25 cellular contexts compared by ENCODE assay signal in the genomic region with DNA sequence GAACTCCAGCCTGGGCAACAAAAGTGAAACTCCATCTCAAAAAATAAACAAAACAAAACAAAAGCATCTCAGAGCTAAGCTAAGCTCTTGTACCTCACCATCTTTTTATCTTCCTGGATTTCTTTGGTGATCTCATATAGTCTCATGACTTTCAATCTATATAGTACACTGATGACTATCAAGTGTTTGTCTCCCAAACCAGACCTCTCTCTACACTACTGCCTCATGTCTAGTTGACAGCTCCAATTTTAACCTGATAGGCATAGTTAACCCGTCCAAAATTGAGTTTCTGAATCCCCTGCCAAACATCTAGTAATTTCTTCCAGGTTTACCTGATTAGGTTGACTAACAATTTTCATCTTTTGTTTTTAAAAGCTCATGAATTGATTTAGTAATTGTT.
"Had no signal": no experiment of that assay in that cellular context is flagged by ENCODE, and none has a peak within 500 bp of the region (broad histone marks: within the 10 kb centered on the region; RNA-seq: fewer than 3 reads in every experiment).

No MANE protein-coding gene starts in this region.

- H3K27me3 ChIP-seq: brain microvascular endothelial cell, cardiac muscle cell, SJSA1 had no signal

- DNase-seq: activated CD4-positive, alpha-beta T cell treated with anti-CD3 and anti-CD28 coated beads for 48 hours; activated CD4-positive, alpha-beta T cell treated with anti-CD3 and anti-CD28 coated beads, Interleukin-2, amount 50 U/mL, for 48 hours; activated CD8-positive, alpha-beta memory T cell treated with anti-CD3 and anti-CD28 coated beads for 24 hours; activated gamma-delta T cell; activated naive CD4-positive, alpha-beta T cell treated with anti-CD3 and anti-CD28 coated beads for 36 hours; activated T-cell treated with anti-CD3 and anti-CD28 coated beads, Interleukin-2, amount 50 U/mL, for 4 hours; brain microvascular endothelial cell; Karpas-422; MM.1S; NCI-H1105; NCI-H146; NCI-H187 treated with DMSO at 0.1 percent for 48 hours; NCI-H2081 treated with DMSO at 0.1 percent for 48 hours; NCI-H2171 treated with DMSO at 0.1 percent for 48 hours; NCI-H226; NCI-H510A; NCI-H526 treated with DMSO at 0.1 percent for 48 hours; NCI-H82; PC-3; SHP77; T-helper 1 cell; WERI-Rb-1 had no signal

- H3K9me3 ChIP-seq: SJSA1 had no signal

- H3K4me3 Mint-ChIP-seq: activated naive CD4-positive, alpha-beta T cell treated with anti-CD3 and anti-CD28 coated beads for 36 hours; activated naive CD8-positive, alpha-beta T cell; activated T-cell treated with anti-CD3 and anti-CD28 coated beads, Interleukin-2, amount 50 U/mL, for 4 hours had no signal

- H3K4me1 ChIP-seq: SJSA1 had no signal

- H3K27ac Mint-ChIP-seq: activated naive CD4-positive, alpha-beta T cell treated with anti-CD3 and anti-CD28 coated beads for 36 hours; activated naive CD8-positive, alpha-beta T cell had no signal

- H3K9me3 Mint-ChIP-seq: activated naive CD4-positive, alpha-beta T cell treated with anti-CD3 and anti-CD28 coated beads for 36 hours; activated T-cell treated with anti-CD3 and anti-CD28 coated beads, Interleukin-2, amount 50 U/mL, for 4 hours had no signal

- H3K27ac ChIP-seq: brain microvascular endothelial cell, cardiac muscle cell, SJSA1, WERI-Rb-1 had no signal

- H3K27me3 Mint-ChIP-seq: activated naive CD8-positive, alpha-beta T cell had no signal

- H3K36me3 ChIP-seq: brain microvascular endothelial cell, cardiac muscle cell, SJSA1, WERI-Rb-1 had no signal

- H3K4me3 ChIP-seq: cardiac muscle cell, SJSA1 had no signal

- ATAC-seq: activated T-cell treated with anti-CD3 and anti-CD28 coated beads, Interleukin-2, amount 50 U/mL, for 4 hours; PC-3 had no signal
